Comparison of ENCODE assay signal across 8 cellular contexts in genomic region chr6:27824248-27825024, GRCh38.
DNase-seq lines count a peak whose midpoint lies in the region; ATAC-seq and TF ChIP-seq lines count a peak whose summit lies in the region.
"Not testable (repeated sequence)": the region's sequence is repeated elsewhere in the genome, so short reads cannot be mapped to it uniquely, and the experiment has no call there.

No MANE protein-coding gene starts in this region.

- H3K4me1 ChIP-seq in CD8-positive, alpha-beta T cell (ENCODE audit: insufficient read depth, low read length): peaks cover 17% of the 10 kb centered on the region
- H3K4me1 ChIP-seq in colonic mucosa; skeletal muscle tissue (ENCODE audit: control insufficient read depth in 3 of 3, insufficient read depth in 3 of 3, low read length in 3 of 3): not testable (repeated sequence)

- H3K9ac ChIP-seq in colonic mucosa (ENCODE audit: low read depth in 2 of 2, low read length in 2 of 2) (peak overlapping the region; percentile 83 to 93), skeletal muscle tissue (ENCODE audit: low read depth in 1 of 3, low read length in 3 of 3) (peak overlapping the region; percentile 20 to 56 (median 23))

- H3K36me3 ChIP-seq in CD8-positive, alpha-beta T cell (ENCODE audit: insufficient read depth, low read length); colonic mucosa; skeletal muscle tissue (ENCODE audit: control insufficient read depth in 3 of 3, insufficient read depth in 3 of 3, low read length in 3 of 3): not testable (repeated sequence)

- CTCF ChIA-PET in CD8-positive, alpha-beta T cell (lab: Charles Lee): interaction anchor here (0.8 to 8.8 kb wide), 8 partner anchors 9 to 70 kb away, joined by 3 to 77 read pairs (median 6); a partner anchor contains a TSS
- CTCF ChIA-PET in WTC11 (lab: Charles Lee): interaction anchor here (1.0 kb wide), 2 partner anchors 48 to 72 kb away, joined by 4 to 5 read pairs; a partner anchor contains a TSS

- H3K27ac ChIP-seq in CD8-positive, alpha-beta T cell (ENCODE audit: low read depth, low read length): peak overlapping the region; percentile 91
- H3K27ac ChIP-seq in colonic mucosa: peak overlapping the region; percentile 87
- peak overlapping the region; percentile 75 for H3K27ac ChIP-seq in skeletal muscle tissue (ENCODE audit: low read depth, low read length)

- ATAC-seq in CD8-positive, alpha-beta T cell: peak; percentile 67
- ATAC-seq in GM19397 (IDR thresholded peaks at IDR 0.05; ENCODE audit: unreplicated experiment): peak; percentile 67
- ATAC-seq in HG03139 (IDR thresholded peaks at IDR 0.05; ENCODE audit: unreplicated experiment): peak; percentile 53
- ATAC-seq in WTC11: peak; percentile 57
- ATAC-seq in left colon: peak; percentile 74

- H3K27me3 ChIP-seq in CD8-positive, alpha-beta T cell (ENCODE audit: insufficient read depth, low read length); colonic mucosa: not testable (repeated sequence)
- H3K27me3 ChIP-seq in skeletal muscle tissue (ENCODE audit: control insufficient read depth in 3 of 3, insufficient read depth in 3 of 3, low read length in 3 of 3): peaks cover 5 to 23% (median 9%) of the 10 kb centered on the region in 3 donors

- not testable (repeated sequence) for H3K36me3 Mint-ChIP-seq in CD8-positive, alpha-beta T cell
- H3K36me3 Mint-ChIP-seq in WTC11: peaks cover 20% of the 10 kb centered on the region

- POLR2A ChIA-PET in CD8-positive, alpha-beta T cell (lab: Charles Lee): interaction anchor here (0.7 to 7.8 kb wide), 22 partner anchors 10 to 1797 kb away, joined by 3 to 205 read pairs (median 9); a partner anchor contains a TSS
- POLR2A ChIA-PET in WTC11 (lab: Charles Lee): interaction anchor here (0.7 to 5.9 kb wide), 15 partner anchors 10 to 1793 kb away, joined by 3 to 88 read pairs (median 13); a partner anchor contains a TSS

- not testable (repeated sequence) for H3K9me3 Mint-ChIP-seq in CD8-positive, alpha-beta T cell; WTC11

- H3K9me3 ChIP-seq in CD8-positive, alpha-beta T cell (ENCODE audit: low read length); colonic mucosa; skeletal muscle tissue (ENCODE audit: control insufficient read depth in 3 of 3, low read length in 3 of 3): not testable (repeated sequence)

- peak overlapping the region; percentile 76 for H3K4me3 ChIP-seq in CD8-positive, alpha-beta T cell (ENCODE audit: low read depth, low read length)
- H3K4me3 ChIP-seq in colonic mucosa (peak overlapping the region; percentile 42), skeletal muscle tissue (ENCODE audit: low read length in 3 of 3) (peak overlapping the region; percentile 60 to 72 (median 68))

- H3K27me3 Mint-ChIP-seq in CD8-positive, alpha-beta T cell (ENCODE audit: low read depth); WTC11 (ENCODE audit: low read depth): not testable (repeated sequence)

- not testable (repeated sequence) for TF ChIP-seq CTCF in CD8-positive, alpha-beta T cell (IDR thresholded peaks at IDR 0.05); WTC11 (IDR thresholded peaks at IDR 0.05); colonic mucosa (IDR thresholded peaks at IDR 0.05)

- peak overlapping the region; percentile 99 for H3K27ac Mint-ChIP-seq in CD8-positive, alpha-beta T cell
- H3K27ac Mint-ChIP-seq in WTC11: peak overlapping the region; percentile 99

- intact Hi-C loops in CD8-positive, alpha-beta T cell (cut with DNase I, micrococcal nuclease): loop anchor here (1.0 to 5.0 kb wide), 2 partner anchors 13 to 1797 kb away; a partner anchor contains a TSS
- intact Hi-C loops in colonic mucosa (cut with DNase I); left colon (cut with DNase I, micrococcal nuclease): not testable (repeated sequence)

- peak overlapping the region; percentile 89 for H3K4me3 Mint-ChIP-seq in CD8-positive, alpha-beta T cell
- H3K4me3 Mint-ChIP-seq in WTC11: peak overlapping the region; percentile 86

- peak in 5 of 7 experiments; percentile 30 to 72 (median 47) for DNase-seq in CD8-positive, alpha-beta T cell
- DNase-seq in NCI-H446 (lab: John Stamatoyannopoulos, UW): peak; percentile 17 to 67
- not testable (repeated sequence) for DNase-seq in WTC11 (ENCODE audit: low spot score)
- peak; percentile 41 for DNase-seq in colonic mucosa
- peak; percentile 45 to 54 for DNase-seq in left colon

- H3K4me1 Mint-ChIP-seq in CD8-positive, alpha-beta T cell (ENCODE audit: low read depth): peaks cover 24% of the 10 kb centered on the region
- peaks cover 25% of the 10 kb centered on the region for H3K4me1 Mint-ChIP-seq in WTC11

TF ChIP-seq in WTC11, 78 proteins besides CTCF, POLR2A, EP300 and RAD21 (continues in another document):
- TF ChIP-seq ZNF263 (CRISPR knock-in tag; IDR thresholded peaks at IDR 0.05; ENCODE audit: low read depth) (0 out of 2 replicates have a peak, but pooled peaks have one; percentile 18), CREB1 (CRISPR knock-in tag; IDR thresholded peaks at IDR 0.05) (0 out of 2 replicates have a peak, but pooled peaks have one; percentile 27), CDX4 (CRISPR knock-in tag; IDR thresholded peaks at IDR 0.05; ENCODE audit: borderline replicate concordance) (peak; percentile 92), ERG (CRISPR knock-in tag; IDR thresholded peaks at IDR 0.05) (peak; percentile 99), PRRX2 (CRISPR knock-in tag; IDR thresholded peaks at IDR 0.05) (peak; percentile 99), ZMAT4 (CRISPR knock-in tag; IDR thresholded peaks at IDR 0.05) (0 out of 2 replicates have a peak, but pooled peaks have one; percentile 22), NFATC4 (CRISPR knock-in tag; IDR thresholded peaks at IDR 0.05) (peak; percentile 99), ZNF416 (CRISPR knock-in tag; IDR thresholded peaks at IDR 0.05) (peak; percentile 99), ZNF671 (CRISPR knock-in tag; IDR thresholded peaks at IDR 0.05) (peak; percentile 99), ZNF281 (CRISPR knock-in tag; IDR thresholded peaks at IDR 0.05) (0 out of 2 replicates have a peak, but pooled peaks have one; percentile 20), ETV6 (CRISPR knock-in tag; IDR thresholded peaks at IDR 0.05) (0 out of 2 replicates have a peak, but pooled peaks have one; percentile 28), EMX1 (CRISPR knock-in tag; IDR thresholded peaks at IDR 0.05) (peak; percentile 100)
